1 cellular context compared by ENCODE assay signal in the genomic region with DNA sequence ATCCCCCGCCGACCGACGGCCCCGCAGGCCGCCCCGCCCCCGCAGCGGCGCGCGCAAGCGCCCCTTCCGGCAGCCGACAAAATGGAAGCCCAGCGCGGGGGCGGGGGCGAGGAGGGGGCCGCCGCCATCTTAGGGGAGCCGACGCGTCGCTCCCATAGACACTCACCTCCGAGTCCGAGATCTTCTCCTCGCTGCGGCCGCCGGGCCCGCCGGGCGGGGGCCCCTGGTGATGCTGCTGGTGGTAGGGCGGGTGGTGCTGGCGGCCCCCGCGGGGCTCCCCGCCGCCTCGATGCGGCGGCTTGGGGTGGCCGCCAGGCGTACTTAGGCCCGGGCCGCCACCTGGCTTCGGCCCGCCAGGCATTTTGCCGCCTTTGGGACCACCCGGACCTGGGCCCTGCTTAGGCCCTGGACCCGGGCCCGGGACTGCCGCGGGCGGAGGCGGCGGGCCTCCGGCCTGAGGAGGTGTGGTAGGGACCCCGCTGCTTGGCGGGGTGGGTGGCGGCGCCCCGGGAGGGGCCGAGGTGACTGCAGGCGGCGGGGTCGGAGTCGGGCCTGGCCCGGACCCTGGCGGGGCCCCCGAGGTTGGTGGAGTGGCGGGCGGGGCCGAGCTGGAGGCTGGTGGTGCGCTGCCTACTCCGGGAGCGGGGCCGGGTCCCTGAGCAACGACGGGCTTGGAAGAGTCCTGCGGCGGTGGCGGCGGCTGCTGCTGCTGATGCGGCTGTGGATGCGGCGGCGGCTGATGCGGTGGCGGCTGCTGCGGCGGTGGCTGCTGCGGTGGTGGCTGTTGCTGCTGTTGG.
TF ChIP-seq lines count a peak whose summit lies in the region.

No MANE protein-coding gene starts in this region.

TF ChIP-seq in HEK293, 187 proteins besides CTCF, POLR2A, EP300 and RAD21 (continued from another document and continues in another):
- TF ChIP-seq ZNF704 (tag by site-specific recombination; IDR thresholded peaks at IDR 0.05) (no peak), ZFP3 (tag by site-specific recombination; IDR thresholded peaks at IDR 0.05; ENCODE audit: low read depth) (no peak), ZNF514 (tag by site-specific recombination; IDR thresholded peaks at IDR 0.05) (no peak), OSR2 (tag by site-specific recombination; IDR thresholded peaks at IDR 0.05) (no peak), ZNF335 (tag by site-specific recombination; conservative IDR thresholded peaks at IDR 0.05) (no peak), ZBTB48 (tag by site-specific recombination; IDR thresholded peaks at IDR 0.05) (peak; percentile 30; the same call in 1 of the 2 replicates), ZNF302 (tag by site-specific recombination; IDR thresholded peaks at IDR 0.05; ENCODE audit: low read depth) (no peak), ZNF121 (tag by site-specific recombination; IDR thresholded peaks at IDR 0.05) (peak; percentile 68; the same call in 1 of the 2 replicates), ZNF266 (tag by site-specific recombination; IDR thresholded peaks at IDR 0.05; ENCODE audit: low read depth) (no peak), ZBTB26 (tag by site-specific recombination; optimal IDR thresholded peaks at IDR 0.05) (no peak), ZNF571 (tag by site-specific recombination; IDR thresholded peaks at IDR 0.05) (no peak), ZBTB49 (tag by site-specific recombination; IDR thresholded peaks at IDR 0.05; ENCODE audit: low read depth) (no peak), ZEB2 (tag by site-specific recombination; IDR thresholded peaks at IDR 0.05) (no peak), ZSCAN5A (tag by site-specific recombination; IDR thresholded peaks at IDR 0.05) (peak; percentile 31; the same call in 1 of the 2 replicates), ZNF221 (tag by site-specific recombination; IDR thresholded peaks at IDR 0.05; ENCODE audit: borderline replicate concordance) (no peak), ZNF324 (tag by site-specific recombination; IDR thresholded peaks at IDR 0.05) (no peak), OVOL3 (tag by site-specific recombination; IDR thresholded peaks at IDR 0.05) (no peak), ZNF701 (tag by site-specific recombination; IDR thresholded peaks at IDR 0.05) (no peak), ZFP69B (tag by site-specific recombination; IDR thresholded peaks at IDR 0.05) (no peak), ZNF23 (tag by site-specific recombination; IDR thresholded peaks at IDR 0.05; ENCODE audit: borderline replicate concordance) (no peak), RBAK (tag by site-specific recombination; IDR thresholded peaks at IDR 0.05) (no peak), ZNF654 (tag by site-specific recombination; IDR thresholded peaks at IDR 0.05; ENCODE audit: low read depth) (no peak), ZFP41 (tag by site-specific recombination; IDR thresholded peaks at IDR 0.05; ENCODE audit: borderline replicate concordance) (no peak), AEBP2 (tag by site-specific recombination; IDR thresholded peaks at IDR 0.05; ENCODE audit: borderline replicate concordance) (no peak), SCRT1 (tag by site-specific recombination; IDR thresholded peaks at IDR 0.05; ENCODE audit: borderline replicate concordance) (no peak), ZNF239 (tag by site-specific recombination; IDR thresholded peaks at IDR 0.05) (no peak), SALL2 (tag by site-specific recombination; IDR thresholded peaks at IDR 0.05; ENCODE audit: borderline replicate concordance) (no peak), ZNF112 (tag by site-specific recombination; IDR thresholded peaks at IDR 0.05) (no peak), GLI4 (tag by site-specific recombination; IDR thresholded peaks at IDR 0.05) (no peak), SP3 (tag by site-specific recombination; IDR thresholded peaks at IDR 0.05) (no peak), KLF9 (tag by site-specific recombination; IDR thresholded peaks at IDR 0.05; ENCODE audit: low read depth) (no peak; the same call in 1 of the 2 replicates), ZSCAN23 (tag by site-specific recombination; IDR thresholded peaks at IDR 0.05) (no peak), ZNF791 (tag by site-specific recombination; IDR thresholded peaks at IDR 0.05) (no peak)
- TF ChIP-seq, protein P1, sequence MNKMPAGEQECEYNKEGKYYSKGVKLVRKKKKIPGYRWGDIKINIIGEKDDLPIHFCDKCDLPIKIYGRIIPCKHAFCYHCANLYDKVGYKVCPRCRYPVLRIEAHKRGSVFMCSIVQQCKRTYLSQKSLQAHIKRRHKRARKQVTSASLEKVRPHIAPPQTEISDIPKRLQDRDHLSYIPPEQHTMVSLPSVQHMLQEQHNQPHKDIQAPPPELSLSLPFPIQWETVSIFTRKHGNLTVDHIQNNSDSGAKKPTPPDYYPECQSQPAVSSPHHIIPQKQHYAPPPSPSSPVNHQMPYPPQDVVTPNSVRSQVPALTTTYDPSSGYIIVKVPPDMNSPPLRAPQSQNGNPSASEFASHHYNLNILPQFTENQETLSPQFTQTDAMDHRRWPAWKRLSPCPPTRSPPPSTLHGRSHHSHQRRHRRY (tag by site-specific recombination; IDR thresholded peaks at IDR 0.05), result no peak
- TF ChIP-seq, protein P2, sequence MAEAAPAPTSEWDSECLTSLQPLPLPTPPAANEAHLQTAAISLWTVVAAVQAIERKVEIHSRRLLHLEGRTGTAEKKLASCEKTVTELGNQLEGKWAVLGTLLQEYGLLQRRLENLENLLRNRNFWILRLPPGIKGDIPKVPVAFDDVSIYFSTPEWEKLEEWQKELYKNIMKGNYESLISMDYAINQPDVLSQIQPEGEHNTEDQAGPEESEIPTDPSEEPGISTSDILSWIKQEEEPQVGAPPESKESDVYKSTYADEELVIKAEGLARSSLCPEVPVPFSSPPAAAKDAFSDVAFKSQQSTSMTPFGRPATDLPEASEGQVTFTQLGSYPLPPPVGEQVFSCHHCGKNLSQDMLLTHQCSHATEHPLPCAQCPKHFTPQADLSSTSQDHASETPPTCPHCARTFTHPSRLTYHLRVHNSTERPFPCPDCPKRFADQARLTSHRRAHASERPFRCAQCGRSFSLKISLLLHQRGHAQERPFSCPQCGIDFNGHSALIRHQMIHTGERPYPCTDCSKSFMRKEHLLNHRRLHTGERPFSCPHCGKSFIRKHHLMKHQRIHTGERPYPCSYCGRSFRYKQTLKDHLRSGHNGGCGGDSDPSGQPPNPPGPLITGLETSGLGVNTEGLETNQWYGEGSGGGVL (tag by site-specific recombination; IDR thresholded peaks at IDR 0.05), result no peak
- TF ChIP-seq, protein P3, sequence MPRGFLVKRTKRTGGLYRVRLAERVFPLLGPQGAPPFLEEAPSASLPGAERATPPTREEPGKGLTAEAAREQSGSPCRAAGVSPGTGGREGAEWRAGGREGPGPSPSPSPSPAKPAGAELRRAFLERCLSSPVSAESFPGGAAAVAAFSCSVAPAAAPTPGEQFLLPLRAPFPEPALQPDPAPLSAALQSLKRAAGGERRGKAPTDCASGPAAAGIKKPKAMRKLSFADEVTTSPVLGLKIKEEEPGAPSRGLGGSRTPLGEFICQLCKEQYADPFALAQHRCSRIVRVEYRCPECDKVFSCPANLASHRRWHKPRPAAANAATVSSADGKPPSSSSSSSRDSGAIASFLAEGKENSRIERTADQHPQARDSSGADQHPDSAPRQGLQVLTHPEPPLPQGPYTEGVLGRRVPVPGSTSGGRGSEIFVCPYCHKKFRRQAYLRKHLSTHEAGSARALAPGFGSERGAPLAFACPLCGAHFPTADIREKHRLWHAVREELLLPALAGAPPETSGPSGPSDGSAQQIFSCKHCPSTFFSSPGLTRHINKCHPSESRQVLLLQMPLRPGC (tag by site-specific recombination; IDR thresholded peaks at IDR 0.05), result no peak
- TF ChIP-seq, protein P4, sequence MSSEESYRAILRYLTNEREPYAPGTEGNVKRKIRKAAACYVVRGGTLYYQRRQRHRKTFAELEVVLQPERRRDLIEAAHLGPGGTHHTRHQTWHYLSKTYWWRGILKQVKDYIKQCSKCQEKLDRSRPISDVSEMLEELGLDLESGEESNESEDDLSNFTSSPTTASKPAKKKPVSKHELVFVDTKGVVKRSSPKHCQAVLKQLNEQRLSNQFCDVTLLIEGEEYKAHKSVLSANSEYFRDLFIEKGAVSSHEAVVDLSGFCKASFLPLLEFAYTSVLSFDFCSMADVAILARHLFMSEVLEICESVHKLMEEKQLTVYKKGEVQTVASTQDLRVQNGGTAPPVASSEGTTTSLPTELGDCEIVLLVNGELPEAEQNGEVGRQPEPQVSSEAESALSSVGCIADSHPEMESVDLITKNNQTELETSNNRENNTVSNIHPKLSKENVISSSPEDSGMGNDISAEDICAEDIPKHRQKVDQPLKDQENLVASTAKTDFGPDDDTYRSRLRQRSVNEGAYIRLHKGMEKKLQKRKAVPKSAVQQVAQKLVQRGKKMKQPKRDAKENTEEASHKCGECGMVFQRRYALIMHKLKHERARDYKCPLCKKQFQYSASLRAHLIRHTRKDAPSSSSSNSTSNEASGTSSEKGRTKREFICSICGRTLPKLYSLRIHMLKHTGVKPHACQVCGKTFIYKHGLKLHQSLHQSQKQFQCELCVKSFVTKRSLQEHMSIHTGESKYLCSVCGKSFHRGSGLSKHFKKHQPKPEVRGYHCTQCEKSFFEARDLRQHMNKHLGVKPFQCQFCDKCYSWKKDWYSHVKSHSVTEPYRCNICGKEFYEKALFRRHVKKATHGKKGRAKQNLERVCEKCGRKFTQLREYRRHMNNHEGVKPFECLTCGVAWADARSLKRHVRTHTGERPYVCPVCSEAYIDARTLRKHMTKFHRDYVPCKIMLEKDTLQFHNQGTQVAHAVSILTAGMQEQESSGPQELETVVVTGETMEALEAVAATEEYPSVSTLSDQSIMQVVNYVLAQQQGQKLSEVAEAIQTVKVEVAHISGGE (tag by site-specific recombination; conservative IDR thresholded peaks at IDR 0.05; ENCODE audit: low read depth), result no peak
- TF ChIP-seq, protein P5, sequence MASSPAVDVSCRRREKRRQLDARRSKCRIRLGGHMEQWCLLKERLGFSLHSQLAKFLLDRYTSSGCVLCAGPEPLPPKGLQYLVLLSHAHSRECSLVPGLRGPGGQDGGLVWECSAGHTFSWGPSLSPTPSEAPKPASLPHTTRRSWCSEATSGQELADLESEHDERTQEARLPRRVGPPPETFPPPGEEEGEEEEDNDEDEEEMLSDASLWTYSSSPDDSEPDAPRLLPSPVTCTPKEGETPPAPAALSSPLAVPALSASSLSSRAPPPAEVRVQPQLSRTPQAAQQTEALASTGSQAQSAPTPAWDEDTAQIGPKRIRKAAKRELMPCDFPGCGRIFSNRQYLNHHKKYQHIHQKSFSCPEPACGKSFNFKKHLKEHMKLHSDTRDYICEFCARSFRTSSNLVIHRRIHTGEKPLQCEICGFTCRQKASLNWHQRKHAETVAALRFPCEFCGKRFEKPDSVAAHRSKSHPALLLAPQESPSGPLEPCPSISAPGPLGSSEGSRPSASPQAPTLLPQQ (tag by site-specific recombination; IDR thresholded peaks at IDR 0.05), result no peak
